18 cellular contexts compared by ENCODE assay signal in genomic region chr10:92264249-92264648, GRCh38. TPM values are rescaled to one million over a fixed set of nuclear protein-coding genes. Genes with fewer than 3 reads are reported as not detected.
DNase-seq lines count a peak whose midpoint lies in the region; ATAC-seq and TF ChIP-seq lines count a peak whose summit lies in the region.
"Had no signal": no experiment of that assay in that cellular context is flagged by ENCODE, and none has a peak within 500 bp of the region (broad histone marks: within the 10 kb centered on the region; RNA-seq: fewer than 3 reads in every experiment).

No MANE protein-coding gene starts in this region.

- H3K27me3 ChIP-seq in esophagus squamous epithelium (no peaks in the 10 kb centered on the region), psoas muscle (ENCODE audit: insufficient read depth in 3 of 3, low read length in 2 of 3) (no peaks in the 10 kb centered on the region)

- WGBS in esophagus squamous epithelium, 2 donors, result 66% methylated on average over 2 of the region's 2 CpGs; no CpG with 5 or more reads in 1 of the 2 donors
- whole genome bisulfite sequencing in psoas muscle, 3 donors, result 90 to 96% (median 94%) methylated on average over 2 of the region's 2 CpGs

- H3K4me3 ChIP-seq in epithelial cell of esophagus (ENCODE audit: low read length), result no peak overlapping the region
- H3K4me3 ChIP-seq in esophagus squamous epithelium, result no peak overlapping the region
- H3K4me3 ChIP-seq in psoas muscle, result no peak overlapping the region
- H3K4me3 ChIP-seq: A549, GM23338 had no signal

- no peak for TF ChIP-seq POLR2A in esophagus squamous epithelium (IDR thresholded peaks at IDR 0.05)

- DNase-seq in epithelial cell of esophagus (ENCODE audit: low read depth), result peak; percentile 70
- DNase-seq in esophagus squamous epithelium (lab: John Stamatoyannopoulos, UW), result no peak
- no peak for DNase-seq in psoas muscle
- DNase-seq in T-helper 2 cell, result no peak
- no peak for DNase-seq in hypothalamus (lab: John Stamatoyannopoulos, UW)
- no peak for DNase-seq in SHP77 treated with DMSO at 0.1 percent for 48 hours (lab: John Stamatoyannopoulos, UW)
- DNase-seq: AML-193; CD4-positive, alpha-beta memory T cell; DMS153; DMS79; GF-D8; HCEC 1CT; HFFc6 had no signal

- intact Hi-C loops in esophagus squamous epithelium (cut with DNase I), result no loop called here
- intact Hi-C loops in psoas muscle (cut with DNase I), result no loop called here

- ATAC-seq in psoas muscle, result peak in 1 of 4 donors; percentile 56
- ATAC-seq: A549, GM23338, HepG2 had no signal

- no peak for TF ChIP-seq CTCF in C4-2B (conservative IDR thresholded peaks at IDR 0.05)
- TF ChIP-seq CTCF in epithelial cell of esophagus (IDR thresholded peaks at IDR 0.05; ENCODE audit: insufficient read depth, low read depth, low read length, missing control alignments), result no peak
- no peak for TF ChIP-seq CTCF in esophagus squamous epithelium (IDR thresholded peaks at IDR 0.05)
- TF ChIP-seq CTCF in psoas muscle (IDR thresholded peaks at IDR 0.05), result peak; percentile 4

- H3K9me3 ChIP-seq in esophagus squamous epithelium (no peaks in the 10 kb centered on the region), psoas muscle (no peaks in the 10 kb centered on the region)
- H3K9me3 ChIP-seq: A549 had no signal

- H3K36me3 ChIP-seq in esophagus squamous epithelium (no peaks in the 10 kb centered on the region), psoas muscle (ENCODE audit: insufficient read depth in 1 of 2, low read depth in 1 of 2) (no peaks in the 10 kb centered on the region)

- H3K27ac ChIP-seq in C4-2B (peak overlapping the region; percentile 22; the same call in 1 of the 2 replicates), esophagus squamous epithelium (peak overlapping the region in 3 of 4 donors; percentile 43 to 77 (median 67)), psoas muscle (no peak overlapping the region)
- H3K27ac ChIP-seq: 22Rv1, A549 had no signal

- H3K4me1 ChIP-seq in esophagus squamous epithelium (peaks cover 0 to 48% (median 0%) of the 10 kb centered on the region in 3 donors), psoas muscle (no peaks in the 10 kb centered on the region)
- H3K4me1 ChIP-seq: A549 had no signal

RNA-seq across cellular contexts. Expression of gene CPEB3, which starts 26.6 kb away (rescaled TPM):
- total RNA-seq in esophagus squamous epithelium (1 to 10 TPM; 5.5 to 8.8 (median 7.3) TPM), psoas muscle (10 to 100 TPM in 3 of 4 donors, 1 to 10 TPM in 1; 6.1 to 16.9 (median 14.3) TPM)
- polyA plus RNA-seq in psoas muscle, result 1 to 10 TPM in 2 of 3 donors, under 1 TPM in 1; 0.44 to 9.8 (median 3.2) TPM

RNA-seq across cellular contexts. Expression of gene MARCHF5, which starts 26.7 kb away (rescaled TPM):
- total RNA-seq in esophagus squamous epithelium (10 to 100 TPM; 17.6 to 29.9 (median 27.0) TPM), psoas muscle (10 to 100 TPM; 28.3 to 52.3 (median 32.9) TPM)
- polyA plus RNA-seq in psoas muscle, result 10 to 100 TPM; 28.3 to 64.9 (median 30.7) TPM
